ENCODE assay signal across 8 cellular contexts in the genomic region with DNA sequence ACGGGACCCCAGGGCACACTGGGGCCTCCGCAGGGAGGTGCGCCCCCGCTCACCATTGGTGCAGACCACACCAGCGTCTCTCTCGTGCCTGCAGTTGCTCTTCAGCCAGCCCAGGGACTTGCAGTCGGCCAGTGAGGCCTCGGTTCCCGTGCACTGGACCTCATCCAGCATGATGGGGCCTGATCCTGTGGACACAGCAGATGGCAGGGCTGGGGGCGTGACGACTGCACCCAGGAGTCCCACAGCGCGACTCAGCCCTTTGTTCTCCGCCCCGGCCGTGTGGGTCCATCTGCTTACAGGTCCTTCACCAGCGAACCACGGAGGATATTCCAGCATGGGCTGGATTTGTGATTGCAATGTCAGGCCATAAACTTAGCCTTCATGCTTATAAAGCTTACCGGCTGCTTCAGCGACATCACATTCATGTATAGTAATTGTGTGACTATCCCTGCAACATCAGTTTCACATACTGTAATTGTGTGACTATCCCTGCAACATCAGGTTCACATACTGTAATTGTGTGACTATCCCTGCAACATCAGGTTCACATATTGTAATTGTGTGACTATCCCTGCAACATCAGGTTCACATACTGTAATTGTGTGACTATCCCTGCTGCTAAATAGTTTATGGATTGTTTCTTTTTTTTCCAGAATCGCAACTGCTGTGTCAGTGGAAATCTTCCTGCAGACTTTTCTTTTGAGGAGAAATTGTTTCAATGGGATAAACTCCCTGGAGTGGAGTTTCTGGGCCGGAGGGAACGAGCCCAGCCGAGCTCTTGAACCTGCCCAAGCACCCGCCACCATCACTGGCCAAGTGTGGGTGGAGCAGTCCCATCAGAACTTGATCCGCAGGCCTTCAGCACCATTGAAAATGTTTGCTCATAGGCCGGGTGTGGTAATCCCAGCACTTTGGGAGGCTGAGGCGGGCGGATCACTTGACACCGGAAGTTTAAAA. TPM values are rescaled to one million over a fixed set of nuclear protein-coding genes. Genes with fewer than 3 reads are reported as not detected.
A peak's percentile ranks its signal among the peaks of the same experiment; 100 is the strongest.
DNase-seq lines count a peak whose midpoint lies in the region; ATAC-seq and TF ChIP-seq lines count a peak whose summit lies in the region.

No MANE protein-coding gene starts in this region.

- H4K20me1 ChIP-seq in hepatocyte (ENCODE audit: insufficient read depth, poor library complexity, severe bottlenecking): no peaks in the 10 kb centered on the region

- POLR2A ChIA-PET in WTC11 (lab: Charles Lee): interaction anchor here (0.7 kb wide), 3 partner anchors 51 to 81 kb away, joined by 3 to 7 read pairs (median 6); no protein-coding TSS in a partner anchor

- H3K36me3 ChIP-seq in hepatocyte (replicated peaks; ENCODE audit: insufficient read depth, low read depth): no peaks in the 10 kb centered on the region

- H3K9me3 ChIP-seq in hepatocyte (ENCODE audit: low read depth): no peaks in the 10 kb centered on the region

- peaks cover 31% of the 10 kb centered on the region for H3K4me1 ChIP-seq in hepatocyte (ENCODE audit: insufficient read depth)

- CTCF ChIA-PET in WTC11 (lab: Charles Lee): interaction anchor here (0.9 to 8.3 kb wide), 7 partner anchors 9 to 266 kb away, joined by 3 to 95 read pairs (median 4); no protein-coding TSS in a partner anchor

- DNase-seq in HFFc6: peak; percentile 86
- no peak for DNase-seq in WTC11 (ENCODE audit: low spot score)
- peak; percentile 56 for DNase-seq in hepatocyte (ENCODE audit: low spot score)
- DNase-seq in SHP77 (lab: John Stamatoyannopoulos, UW): no peak
- DNase-seq in KG1 (lab: John Stamatoyannopoulos, UW): no peak

- H3K9me3 Mint-ChIP-seq in HFFc6 (no peaks in the 10 kb centered on the region), WTC11 (no peaks in the 10 kb centered on the region)

- H3K4me3 ChIP-seq in hepatocyte (no peak overlapping the region), skin epidermis (no peak overlapping the region)

- no peaks in the 10 kb centered on the region for H3K36me3 Mint-ChIP-seq in HFFc6 (ENCODE audit: low read depth)
- H3K36me3 Mint-ChIP-seq in WTC11: peaks cover 4% of the 10 kb centered on the region; the same call in 1 of the 2 replicates

- H3K79me2 ChIP-seq in hepatocyte: peaks cover 16% of the 10 kb centered on the region

- WGBS in hepatocyte (ENCODE audit: low lambda C conversion rate, missing lambda C conversion rate): 67% methylated on average over 27 of the region's 30 CpGs

- H3K4me2 ChIP-seq in hepatocyte: peak overlapping the region; percentile 56

- ATAC-seq in WTC11 (peak; percentile 35), HG02885 (IDR thresholded peaks at IDR 0.05; ENCODE audit: poor library complexity, unreplicated experiment) (no peak)

- no peak for TF ChIP-seq CTCF in 22Rv1 (IDR thresholded peaks at IDR 0.05)
- no peak for TF ChIP-seq CTCF in HFFc6 (IDR thresholded peaks at IDR 0.05)
- TF ChIP-seq CTCF in WTC11 (IDR thresholded peaks at IDR 0.05): no peak
- TF ChIP-seq CTCF in hepatocyte (IDR thresholded peaks at IDR 0.05; ENCODE audit: poor library complexity): no peak

- H2AFZ ChIP-seq in hepatocyte: no peak overlapping the region

- peak overlapping the region; percentile 84 for H3K4me3 Mint-ChIP-seq in HFFc6
- peak overlapping the region; percentile 59 for H3K4me3 Mint-ChIP-seq in WTC11

- H3K27me3 Mint-ChIP-seq in HFFc6 (ENCODE audit: insufficient read depth): no peaks in the 10 kb centered on the region; the same call in 1 of the 2 replicates
- H3K27me3 Mint-ChIP-seq in WTC11 (ENCODE audit: low read depth): no peaks in the 10 kb centered on the region; the same call in 1 of the 2 replicates

- H3K4me1 Mint-ChIP-seq in HFFc6 (ENCODE audit: low read depth): peaks cover 22% of the 10 kb centered on the region
- peaks cover 29% of the 10 kb centered on the region for H3K4me1 Mint-ChIP-seq in WTC11

- no peaks in the 10 kb centered on the region for H3K9me2 ChIP-seq in hepatocyte (replicated peaks; ENCODE audit: insufficient read depth)

- H3K27ac Mint-ChIP-seq in HFFc6 (peak overlapping the region; percentile 93), WTC11 (peak overlapping the region; percentile 76; the same call in 1 of the 2 replicates)

- H3K27ac ChIP-seq in 22Rv1 (peak overlapping the region; percentile 93), hepatocyte (peak overlapping the region; percentile 64), skin epidermis (peak overlapping the region in 16 of 21 experiments; percentile 2 to 82 (median 65))

- no peaks in the 10 kb centered on the region for H3K27me3 ChIP-seq in hepatocyte

TF ChIP-seq in WTC11, 78 proteins besides CTCF, POLR2A, EP300 and RAD21:
- 0 out of 2 replicates have a peak, but pooled peaks have one; percentile 26 for TF ChIP-seq TEAD4 (CRISPR knock-in tag; IDR thresholded peaks at IDR 0.05)
- peak; percentile 44; the same call in 1 of the 2 replicates for TF ChIP-seq TEAD1 (CRISPR knock-in tag; IDR thresholded peaks at IDR 0.05)
- TF ChIP-seq CREB1 (CRISPR knock-in tag; IDR thresholded peaks at IDR 0.05): no peak
- TF ChIP-seq, protein P1, sequence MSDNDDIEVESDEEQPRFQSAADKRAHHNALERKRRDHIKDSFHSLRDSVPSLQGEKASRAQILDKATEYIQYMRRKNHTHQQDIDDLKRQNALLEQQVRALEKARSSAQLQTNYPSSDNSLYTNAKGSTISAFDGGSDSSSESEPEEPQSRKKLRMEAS (CRISPR knock-in tag; IDR thresholded peaks at IDR 0.05): 0 out of 2 replicates have a peak, but pooled peaks have one; percentile 24
- TF ChIP-seq, protein P2, sequence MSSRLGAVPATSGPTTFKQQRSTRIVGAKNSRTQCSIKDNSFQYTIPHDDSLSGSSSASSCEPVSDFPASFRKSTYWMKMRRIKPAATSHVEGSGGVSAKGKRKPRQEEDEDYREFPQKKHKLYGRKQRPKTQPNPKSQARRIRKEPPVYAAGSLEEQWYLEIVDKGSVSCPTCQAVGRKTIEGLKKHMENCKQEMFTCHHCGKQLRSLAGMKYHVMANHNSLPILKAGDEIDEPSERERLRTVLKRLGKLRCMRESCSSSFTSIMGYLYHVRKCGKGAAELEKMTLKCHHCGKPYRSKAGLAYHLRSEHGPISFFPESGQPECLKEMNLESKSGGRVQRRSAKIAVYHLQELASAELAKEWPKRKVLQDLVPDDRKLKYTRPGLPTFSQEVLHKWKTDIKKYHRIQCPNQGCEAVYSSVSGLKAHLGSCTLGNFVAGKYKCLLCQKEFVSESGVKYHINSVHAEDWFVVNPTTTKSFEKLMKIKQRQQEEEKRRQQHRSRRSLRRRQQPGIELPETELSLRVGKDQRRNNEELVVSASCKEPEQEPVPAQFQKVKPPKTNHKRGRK (CRISPR knock-in tag; IDR thresholded peaks at IDR 0.05; ENCODE audit: borderline replicate concordance): no peak

RNA-seq across cellular contexts. Expression of a gene that starts 4.8 kb away (rescaled TPM):
- 10 to 100 TPM; 31.1 to 46.4 (median 43.4) TPM for total RNA-seq in HFFc6 (2021; fragmentation: NEBNext Ultra II Directional; extraction: Animal tissue kit (Norgen Biotek cat#: 25700))
- total RNA-seq in WTC11 (2021): 57.9 to 88.6 TPM (median 86.9 TPM) in 3 replicates
- 224 and 305 TPM in 2 replicates for total RNA-seq in hepatocyte
- 787 and 811 TPM in 2 replicates for polyA plus RNA-seq in hepatocyte

RNA-seq across cellular contexts. Expression of a gene that starts 34.7 kb away (rescaled TPM):
- 100 to 1,000 TPM in 2 of 6 experiments, 10 to 100 TPM in 4; 84.2 to 103 (median 92.4) TPM for total RNA-seq in HFFc6 (2021; fragmentation: NEBNext Ultra II Directional; extraction: Animal tissue kit (Norgen Biotek cat#: 25700))
- total RNA-seq in WTC11 (2021) (34.1 to 39.7 TPM (median 35.1 TPM) in 3 replicates), hepatocyte (32.8 and 36.1 TPM in 2 replicates)
- 33.0 and 34.1 TPM in 2 replicates for polyA plus RNA-seq in hepatocyte

RNA-seq across cellular contexts. Expression of a gene that starts 49.1 kb away (rescaled TPM):
- total RNA-seq in HFFc6 (2021; fragmentation: NEBNext Ultra II Directional; extraction: Animal tissue kit (Norgen Biotek cat#: 25700)): 10 to 100 TPM in 2 of 6 experiments, 1 to 10 TPM in 4; 8.0 to 15.0 (median 8.6) TPM
- total RNA-seq in WTC11 (2021) (1.5 to 2.7 TPM (median 1.7 TPM) in 3 replicates), hepatocyte (9.5 and 12.8 TPM in 2 replicates)
- 13.3 and 14.7 TPM in 2 replicates for polyA plus RNA-seq in hepatocyte

RNA-seq across cellular contexts. Expression of a gene that starts 49.7 kb away (rescaled TPM):
- total RNA-seq in HFFc6 (2021; fragmentation: NEBNext Ultra II Directional; extraction: Animal tissue kit (Norgen Biotek cat#: 25700)): 100 to 1,000 TPM; 547 to 705 (median 601) TPM
- total RNA-seq in WTC11 (2021): 36.9 to 39.3 TPM (median 37.1 TPM) in 3 replicates
- total RNA-seq in hepatocyte: 54.7 and 63.3 TPM in 2 replicates
- polyA plus RNA-seq in hepatocyte: 20.9 and 23.3 TPM in 2 replicates

Comparison
In these comparisons a context has a peak if more than half of its experiments do, and no peak if none do; other contexts are left out.
1. DNase-seq: peak in HFFc6 (single experiment) and hepatocyte (single experiment); none in WTC11 (single experiment), SHP77 (0 of 2) and KG1 (single experiment).
2. Peak in every context shown above with its lines, with median percentiles within 50 percentile points of each other: H3K27ac ChIP-seq.